ENCODE assay signal across 21 cellular contexts in the genomic region with DNA sequence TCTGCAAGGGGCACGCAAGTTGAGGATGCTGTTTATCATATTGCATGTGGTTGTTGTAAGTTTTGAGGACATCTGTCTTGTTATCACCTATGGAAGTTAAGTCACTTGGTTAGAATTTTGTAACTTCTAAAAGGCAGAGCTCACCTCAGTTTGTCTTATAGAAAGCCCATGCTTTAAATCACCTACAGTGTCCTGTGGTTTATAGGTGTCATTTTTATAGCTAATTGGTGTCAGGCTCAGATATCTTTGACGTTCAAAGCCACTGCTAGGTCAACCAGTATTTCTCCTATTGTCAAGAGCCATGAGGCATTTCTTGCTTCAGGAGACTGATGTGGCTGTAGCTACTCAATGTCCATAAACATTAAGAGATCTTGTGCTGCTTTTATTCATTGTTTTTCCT.
"Had no signal": no experiment of that assay in that cellular context is flagged by ENCODE, and none has a peak within 500 bp of the region (broad histone marks: within the 10 kb centered on the region; RNA-seq: fewer than 3 reads in every experiment).

No MANE protein-coding gene starts in this region.

- ATAC-seq: activated T-helper 17 cell treated with anti-CD3 and anti-CD28 coated beads, Interleukin-2, amount 50 U/mL, for 72 hours; natural killer cell had no signal

- H3K4me1 Mint-ChIP-seq: activated naive CD8-positive, alpha-beta T cell treated with anti-CD3 and anti-CD28 coated beads, Interleukin-2, amount 10 ng/mL, durations not matched to agents 7 days and 5 days; activated T-helper 17 cell treated with anti-CD3 and anti-CD28 coated beads, Interleukin-2, amount 50 U/mL, for 72 hours; natural killer cell had no signal

- H3K36me3 Mint-ChIP-seq: activated CD4-positive, alpha-beta memory T cell treated with anti-CD3 and anti-CD28 coated beads for 36 hours; activated naive CD8-positive, alpha-beta T cell treated with anti-CD3 and anti-CD28 coated beads, Interleukin-2, amount 10 ng/mL, durations not matched to agents 7 days and 5 days; natural killer cell had no signal

- H3K4me3 ChIP-seq: esophagus squamous epithelium, heart right ventricle, transverse colon, vagina had no signal

- H3K27me3 ChIP-seq: brain microvascular endothelial cell, esophagus squamous epithelium, heart right ventricle, transverse colon, vagina had no signal

- DNase-seq: activated CD4-positive, alpha-beta memory T cell treated with anti-CD3 and anti-CD28 coated beads for 36 hours; activated CD4-positive, alpha-beta T cell treated with anti-CD3 and anti-CD28 coated beads for 4 hours; activated naive CD4-positive, alpha-beta T cell treated with Interleukin-2 at 50 U/mL for 16 hours; activated naive CD8-positive, alpha-beta T cell treated with anti-CD3 and anti-CD28 coated beads, Interleukin-2, amount 10 ng/mL, durations not matched to agents 7 days and 5 days; activated T-cell treated with anti-CD3 and anti-CD28 coated beads for 4 hours; brain microvascular endothelial cell; cortex of kidney; effector CD8-positive, alpha-beta T cell; esophagus squamous epithelium; heart right ventricle; immature natural killer cell; kidney glomerular epithelial cell; natural killer cell; nucleus accumbens; stimulated activated CD8-positive, alpha-beta memory T cell treated with anti-CD3 and anti-CD28 coated beads, Interleukin-4, amount 100 ng/mL, for 48 hours; stimulated activated naive CD4-positive, alpha-beta T cell treated with Interleukin-2 at 50 U/mL for 16 hours; transverse colon had no signal

- H3K4me3 Mint-ChIP-seq: activated CD4-positive, alpha-beta memory T cell treated with anti-CD3 and anti-CD28 coated beads for 36 hours; activated naive CD8-positive, alpha-beta T cell treated with anti-CD3 and anti-CD28 coated beads, Interleukin-2, amount 10 ng/mL, durations not matched to agents 7 days and 5 days; activated T-helper 17 cell treated with anti-CD3 and anti-CD28 coated beads, Interleukin-2, amount 50 U/mL, for 72 hours; central memory CD8-positive, alpha-beta T cell; immature natural killer cell; natural killer cell; T-helper 2 cell treated with Interferon-gamma antibody and Interleukin-4, amounts not matched to agents 5 μg/mL and 100 μg/mL, for 36 hours had no signal

- H3K9me3 Mint-ChIP-seq: activated CD4-positive, alpha-beta memory T cell treated with anti-CD3 and anti-CD28 coated beads for 36 hours; activated naive CD8-positive, alpha-beta T cell treated with anti-CD3 and anti-CD28 coated beads, Interleukin-2, amount 10 ng/mL, durations not matched to agents 7 days and 5 days; activated T-helper 17 cell treated with anti-CD3 and anti-CD28 coated beads, Interleukin-2, amount 50 U/mL, for 72 hours; central memory CD8-positive, alpha-beta T cell; immature natural killer cell; natural killer cell; T-helper 2 cell treated with Interferon-gamma antibody and Interleukin-4, amounts not matched to agents 5 μg/mL and 100 μg/mL, for 36 hours had no signal

- H3K36me3 ChIP-seq: transverse colon had no signal

- H3K9me3 ChIP-seq: esophagus squamous epithelium, heart right ventricle, transverse colon, vagina had no signal

- H3K27me3 Mint-ChIP-seq: activated T-helper 17 cell treated with anti-CD3 and anti-CD28 coated beads, Interleukin-2, amount 50 U/mL, for 72 hours; central memory CD8-positive, alpha-beta T cell had no signal

- H3K27ac ChIP-seq: esophagus squamous epithelium, transverse colon, vagina had no signal

- H3K27ac Mint-ChIP-seq: activated CD4-positive, alpha-beta memory T cell treated with anti-CD3 and anti-CD28 coated beads for 36 hours; activated naive CD8-positive, alpha-beta T cell treated with anti-CD3 and anti-CD28 coated beads, Interleukin-2, amount 10 ng/mL, durations not matched to agents 7 days and 5 days; activated T-helper 17 cell treated with anti-CD3 and anti-CD28 coated beads, Interleukin-2, amount 50 U/mL, for 72 hours; immature natural killer cell; natural killer cell; T-helper 2 cell treated with Interferon-gamma antibody and Interleukin-4, amounts not matched to agents 5 μg/mL and 100 μg/mL, for 36 hours had no signal
